14 cellular contexts compared by ENCODE assay signal in the genomic region with DNA sequence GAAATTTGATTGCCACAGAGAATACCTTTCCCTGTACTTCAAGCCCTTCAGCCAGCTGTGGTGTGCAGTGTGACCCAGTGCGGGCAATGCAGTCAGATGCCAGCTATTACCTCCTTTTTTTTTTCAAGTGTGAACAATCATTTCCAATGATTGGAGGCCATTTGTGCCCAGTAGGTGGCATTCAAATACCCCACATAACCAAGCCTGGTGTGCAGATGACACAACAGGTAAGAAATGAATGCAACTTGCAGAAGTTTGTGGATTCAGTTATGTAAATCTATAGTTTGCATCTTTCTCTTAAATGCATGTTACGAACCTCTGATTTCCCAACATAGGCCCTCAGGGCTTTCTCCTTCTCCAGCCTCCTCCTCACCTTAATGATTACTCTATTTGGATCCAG.
DNase-seq lines count a peak whose midpoint lies in the region; ATAC-seq and TF ChIP-seq lines count a peak whose summit lies in the region.
"Had no signal": no experiment of that assay in that cellular context is flagged by ENCODE, and none has a peak within 500 bp of the region (broad histone marks: within the 10 kb centered on the region; RNA-seq: fewer than 3 reads in every experiment).

No MANE protein-coding gene starts in this region.

- H3K4me1 ChIP-seq in right lobe of liver = no peaks in the 10 kb centered on the region
- H3K4me1 ChIP-seq: colonic mucosa had no signal

- TF ChIP-seq EP300 in Ishikawa (IDR thresholded peaks at IDR 0.05; ENCODE audit: borderline replicate concordance) = no peak

- no peaks in the 10 kb centered on the region for H3K9me3 ChIP-seq in right lobe of liver
- H3K9me3 ChIP-seq: colonic mucosa had no signal

- H3K36me3 ChIP-seq in brain microvascular endothelial cell (replicated peaks) (no peaks in the 10 kb centered on the region), right lobe of liver (no peaks in the 10 kb centered on the region)
- H3K36me3 ChIP-seq: colonic mucosa had no signal

- TF ChIP-seq RAD21 in Ishikawa (IDR thresholded peaks at IDR 0.05; ENCODE audit: low read depth) = peak; percentile 40

- POLR2A ChIA-PET in GM10248 (lab: Yijun Ruan, JAX) = no interaction called here

- in situ Hi-C loops in Caki2 (cut with HindIII; ENCODE audit: low pct_unique_long_range_greater_than_20kb, low sequenced_read_pairs) (no loop called here), brain microvascular endothelial cell (cut with HindIII; ENCODE audit: low pct_ligation_motif_present, low sequenced_read_pairs) (no loop called here)

- H3K27ac ChIP-seq in brain microvascular endothelial cell = no peak overlapping the region
- no peak overlapping the region for H3K27ac ChIP-seq in right lobe of liver
- H3K27ac ChIP-seq: colonic mucosa, hepatocyte had no signal

- no peak overlapping the region for H3K4me3 ChIP-seq in brain microvascular endothelial cell (ENCODE audit: low read depth, low read length)
- H3K4me3 ChIP-seq in right lobe of liver = no peak overlapping the region
- H3K4me3 ChIP-seq: colonic mucosa, hepatocyte had no signal

- CTCF ChIA-PET in GM10248 (lab: Yijun Ruan, JAX) = no interaction called here

- TF ChIP-seq CTCF in brain microvascular endothelial cell (IDR thresholded peaks at IDR 0.05; ENCODE audit: low read depth, low read length, missing control alignments) (peak; percentile 32), right lobe of liver (IDR thresholded peaks at IDR 0.05) (peak; percentile 22 to 40 (median 22)), GM10248 (IDR thresholded peaks at IDR 0.05; ENCODE audit: control extremely low read depth, extremely low read depth, low read depth, missing control alignments) (no peak)

- H3K27me3 ChIP-seq in brain microvascular endothelial cell (replicated peaks) (no peaks in the 10 kb centered on the region), right lobe of liver (peaks cover 0 to 3% of the 10 kb centered on the region in 2 donors)
- H3K27me3 ChIP-seq: colonic mucosa, hepatocyte had no signal

- 53% methylated on average over 2 of the region's 2 CpGs for WGBS in right lobe of liver (ENCODE audit: insufficient coverage, low coverage, low lambda C conversion rate, missing lambda C conversion rate)

- intact Hi-C loops in right lobe of liver (cut with DNase I) (no loop called here), sciatic nerve (cut with DNase I) (no loop called here)

- DNase-seq in Caki2 (ENCODE audit: low read depth) (peak; percentile 31), brain microvascular endothelial cell (no peak), right lobe of liver (no peak), GM10248 (ENCODE audit: extremely low spot score) (no peak), sciatic nerve (ENCODE audit: low spot score) (no peak)
- DNase-seq: activated CD4-positive, alpha-beta T cell treated with anti-CD3 and anti-CD28 coated beads for 48 hours; activated naive CD4-positive, alpha-beta T cell; colonic mucosa had no signal

- ATAC-seq in right lobe of liver = peak; percentile 36 to 59 (median 39)
- ATAC-seq in HG03565 (IDR thresholded peaks at IDR 0.05; ENCODE audit: unreplicated experiment) = no peak
- no peak for ATAC-seq in HG02571 (IDR thresholded peaks at IDR 0.05; ENCODE audit: unreplicated experiment)
- ATAC-seq in sciatic nerve = no peak
- ATAC-seq: Right ventricle myocardium inferior; stimulated activated effector memory CD8-positive, alpha-beta T cell treated with anti-CD3 and anti-CD28 coated beads, Interleukin-12 subunit alpha, Interleukin-12 subunit beta, amount 100 ng/mL, for 72 hours had no signal

- TF ChIP-seq POLR2A in right lobe of liver (IDR thresholded peaks at IDR 0.05) = no peak

TF ChIP-seq in Ishikawa, 13 proteins besides CTCF, POLR2A, EP300 and RAD21:
- TF ChIP-seq CEBPB (IDR thresholded peaks at IDR 0.05) (no peak), TEAD4 (IDR thresholded peaks at IDR 0.05) (no peak), YY1 (IDR thresholded peaks at IDR 0.05; ENCODE audit: low read depth) (no peak), ZBTB7A (IDR thresholded peaks at IDR 0.05; ENCODE audit: low read depth) (no peak), EGR1 (IDR thresholded peaks at IDR 0.05) (no peak), CREB1 (IDR thresholded peaks at IDR 0.05; ENCODE audit: low read depth) (no peak), FOXM1 (IDR thresholded peaks at IDR 0.05; ENCODE audit: borderline replicate concordance, low read depth) (no peak)
- TF ChIP-seq, protein P1, sequence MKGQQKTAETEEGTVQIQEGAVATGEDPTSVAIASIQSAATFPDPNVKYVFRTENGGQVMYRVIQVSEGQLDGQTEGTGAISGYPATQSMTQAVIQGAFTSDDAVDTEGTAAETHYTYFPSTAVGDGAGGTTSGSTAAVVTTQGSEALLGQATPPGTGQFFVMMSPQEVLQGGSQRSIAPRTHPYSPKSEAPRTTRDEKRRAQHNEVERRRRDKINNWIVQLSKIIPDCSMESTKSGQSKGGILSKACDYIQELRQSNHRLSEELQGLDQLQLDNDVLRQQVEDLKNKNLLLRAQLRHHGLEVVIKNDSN (IDR thresholded peaks at IDR 0.05) = no peak
TF ChIP-seq in Ishikawa: peak in this region for 0.

Comparison
In these comparisons a context has a peak if more than half of its experiments do, and no peak if none do; other contexts are left out.
1. ATAC-seq: peak in right lobe of liver (4 of 4); none in HG03565 (single experiment), HG02571 (single experiment) and sciatic nerve (single experiment).